8 cellular contexts compared by ENCODE assay signal in the genomic region with DNA sequence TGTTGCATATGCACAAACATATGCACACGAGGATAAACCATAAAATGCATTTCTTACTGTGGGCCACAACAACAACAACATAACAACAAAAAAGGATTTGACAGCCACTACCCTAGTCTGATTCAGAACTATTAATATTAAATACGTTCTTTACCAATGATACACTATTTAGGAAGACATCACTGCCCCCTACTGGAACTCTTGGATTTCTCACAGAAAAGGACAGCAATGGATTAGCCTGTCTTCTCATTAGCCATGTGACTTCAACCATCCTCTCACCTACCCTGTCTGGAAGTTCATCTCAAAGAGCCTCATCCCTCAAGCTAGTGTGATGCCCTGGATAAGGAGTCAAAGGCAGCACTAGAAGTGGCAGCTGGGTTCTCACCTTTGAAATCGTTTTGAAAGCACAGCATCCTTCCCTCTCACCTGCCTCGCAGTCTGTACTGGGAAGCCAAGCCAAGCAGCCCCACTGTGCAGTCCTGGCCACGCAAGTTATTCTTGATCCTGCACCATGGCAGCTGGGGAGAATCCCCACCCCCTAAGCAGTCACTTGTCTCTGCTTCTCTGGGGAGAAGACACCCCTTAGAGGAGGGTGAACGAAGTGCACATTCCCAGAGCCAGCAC.
DNase-seq lines count a peak whose midpoint lies in the region; ATAC-seq, FAIRE-seq and TF ChIP-seq lines count a peak whose summit lies in the region.

No MANE protein-coding gene starts in this region.

- peak; percentile 89 for FAIRE-seq in keratinocyte (lab: Jason Lieb, UNC)

- peaks cover 3% of the 10 kb centered on the region for H3K9me1 ChIP-seq in keratinocyte (ENCODE audit: control insufficient read depth, extremely low read depth, insufficient read depth, low read length)

- H3K27me3 ChIP-seq in keratinocyte (ENCODE audit: control insufficient read depth, extremely low read depth, insufficient read depth, low read length) (no peaks in the 10 kb centered on the region), tibial artery (no peaks in the 10 kb centered on the region)

- peak; percentile 6 to 19 for DNase-seq in stimulated activated CD4-positive, alpha-beta T cell treated with anti-CD3 and anti-CD28 coated beads, Interleukin-2, amount 100 ng/mL, for 48 hours
- DNase-seq in stimulated activated CD4-positive, alpha-beta T cell treated with anti-CD3 and anti-CD28 coated beads, Interleukin-4, amount 100 ng/mL, for 4 hours: no peak
- peak; percentile 11 for DNase-seq in NCI-H524 treated with DMSO at 0.1 percent for 48 hours (lab: John Stamatoyannopoulos, UW)
- peak; percentile 75 for DNase-seq in astrocyte of the spinal cord (ENCODE audit: low read depth, low spot score)
- DNase-seq in keratinocyte (ENCODE audit: low read depth, low spot score): no peak
- no peak for DNase-seq in tibial artery
- no peak for DNase-seq in islet precursor cell

- H3K9ac ChIP-seq in keratinocyte (ENCODE audit: control insufficient read depth, extremely low read depth, insufficient read depth, low read length): no peak overlapping the region

- peaks cover 22% of the 10 kb centered on the region for H3K4me1 ChIP-seq in keratinocyte (ENCODE audit: control insufficient read depth, extremely low read depth, insufficient read depth, low read length)
- H3K4me1 ChIP-seq in tibial artery: peaks cover 0 to 13% (median 7%) of the 10 kb centered on the region in 4 donors

- no peaks in the 10 kb centered on the region for H4K20me1 ChIP-seq in keratinocyte (ENCODE audit: control insufficient read depth, extremely low read depth, insufficient read depth, low read length)

- no peaks in the 10 kb centered on the region for H3K79me2 ChIP-seq in keratinocyte (ENCODE audit: control insufficient read depth, insufficient read depth, low read length)

- H3K36me3 ChIP-seq in keratinocyte (ENCODE audit: control insufficient read depth in 2 of 2, extremely low read depth in 1 of 2, insufficient read depth in 2 of 2, low read length in 2 of 2) (no peaks in the 10 kb centered on the region), tibial artery (no peaks in the 10 kb centered on the region)

- no peak overlapping the region for H3K4me3 ChIP-seq in astrocyte of the spinal cord (ENCODE audit: low read depth, low read length)
- H3K4me3 ChIP-seq in keratinocyte (ENCODE audit: control insufficient read depth in 2 of 3, extremely low read depth in 1 of 3, insufficient read depth in 2 of 3, low read depth in 1 of 3, low read length in 3 of 3): no peak overlapping the region
- H3K4me3 ChIP-seq in tibial artery: no peak overlapping the region

- ATAC-seq in HG02678 (IDR thresholded peaks at IDR 0.05; ENCODE audit: unreplicated experiment): peak; percentile 63

- in situ Hi-C loops in astrocyte of the spinal cord (cut with HindIII; ENCODE audit: low sequenced_read_pairs): no loop called here

- H3K9me3 ChIP-seq in keratinocyte (ENCODE audit: control insufficient read depth, low read depth, low read length) (no peaks in the 10 kb centered on the region), tibial artery (no peaks in the 10 kb centered on the region)

- no peak overlapping the region for H3K4me2 ChIP-seq in keratinocyte (ENCODE audit: control insufficient read depth, extremely low read depth, insufficient read depth, low read depth, low read length)

- no peak overlapping the region for H2AFZ ChIP-seq in keratinocyte (ENCODE audit: control insufficient read depth, low read length)

- intact Hi-C loops in tibial artery (cut with DNase I; ENCODE audit: low total_unique reads): loop anchor here (2.0 kb wide), 1 partner anchor 261 kb away; no protein-coding TSS in a partner anchor

- H3K27ac ChIP-seq in keratinocyte (ENCODE audit: control insufficient read depth, insufficient read depth, low read length) (no peak overlapping the region), tibial artery (no peak overlapping the region)

- dilution Hi-C loops in keratinocyte (cut with MboI; ENCODE audit: extremely low pct_ligation_motif_present, low sequenced_read_pairs): no loop called here

- TF ChIP-seq CTCF in astrocyte of the spinal cord (IDR thresholded peaks at IDR 0.05; ENCODE audit: low read depth, low read length) (peak; percentile 61), keratinocyte (optimal IDR thresholded peaks at IDR 0.05 in 1 of 3, IDR thresholded peaks at IDR 0.05 in 1 of 3, conservative IDR thresholded peaks at IDR 0.05 in 1 of 3; ENCODE audit: extremely low read depth in 1 of 3, insufficient read depth in 2 of 3, low read length in 3 of 3) (peak; percentile 5 to 60 (median 47)), tibial artery (IDR thresholded peaks at IDR 0.05) (peak; percentile 67 to 81)

Comparison
In these comparisons a context has a peak if more than half of its experiments do, and no peak if none do; other contexts are left out.
1. DNase-seq: peak in stimulated activated CD4-positive, alpha-beta T cell treated with anti-CD3 and anti-CD28 coated beads, Interleukin-2, amount 100 ng/mL, for 48 hours (2 of 2), NCI-H524 treated with DMSO at 0.1 percent for 48 hours (single experiment) and astrocyte of the spinal cord (single experiment); none in stimulated activated CD4-positive, alpha-beta T cell treated with anti-CD3 and anti-CD28 coated beads, Interleukin-4, amount 100 ng/mL, for 4 hours (0 of 2), keratinocyte (single experiment), tibial artery (0 of 2) and islet precursor cell (single experiment).
2. Peak in every context shown above with its lines, with median percentiles within 50 percentile points of each other: CTCF ChIP-seq.